8 cellular contexts compared by ENCODE assay signal in genomic region chr15:71730277-71731144, GRCh38.
DNase-seq lines count a peak whose midpoint lies in the region; ATAC-seq and TF ChIP-seq lines count a peak whose summit lies in the region.

No MANE protein-coding gene starts in this region.

- intact Hi-C loops in lower lobe of right lung (cut with DNase I), result no loop called here

- no peak overlapping the region for H3K4me3 Mint-ChIP-seq in type B pancreatic cell

- H3K27ac ChIP-seq in SK-N-MC (no peak overlapping the region), coronary artery (no peak overlapping the region), lower lobe of right lung (no peak overlapping the region)

- H3K36me3 Mint-ChIP-seq in type B pancreatic cell, result peaks cover 4% of the 10 kb centered on the region

- H3K27ac Mint-ChIP-seq in type B pancreatic cell, result no peak overlapping the region

- no peak overlapping the region for H3K9ac ChIP-seq in SK-N-MC (ENCODE audit: insufficient read length)

- peaks cover 11% of the 10 kb centered on the region for H3K4me1 Mint-ChIP-seq in type B pancreatic cell (ENCODE audit: unreplicated experiment)

- ATAC-seq in lower lobe of right lung (peak; percentile 83 to 88), HG03196 (IDR thresholded peaks at IDR 0.05; ENCODE audit: unreplicated experiment) (no peak)

- H3K4me3 ChIP-seq in SK-N-MC (no peak overlapping the region), coronary artery (no peak overlapping the region), lower lobe of right lung (no peak overlapping the region)

- H3K27me3 ChIP-seq in lower lobe of right lung (ENCODE audit: low read depth), result no peaks in the 10 kb centered on the region

- H3K4me1 ChIP-seq in lower lobe of right lung, result no peaks in the 10 kb centered on the region

- no peaks in the 10 kb centered on the region for H3K27me3 Mint-ChIP-seq in type B pancreatic cell

- H3K36me3 ChIP-seq in SK-N-MC (ENCODE audit: insufficient read depth, low read length) (no peaks in the 10 kb centered on the region), lower lobe of right lung (no peaks in the 10 kb centered on the region)

- no peaks in the 10 kb centered on the region for H3K9me3 Mint-ChIP-seq in type B pancreatic cell

- H3K9me3 ChIP-seq in SK-N-MC (ENCODE audit: low read depth, low read length) (no peaks in the 10 kb centered on the region), lower lobe of right lung (no peaks in the 10 kb centered on the region)

- peak; percentile 76 for TF ChIP-seq CTCF in coronary artery (IDR thresholded peaks at IDR 0.05)
- peak; percentile 69 for TF ChIP-seq CTCF in lower lobe of right lung (IDR thresholded peaks at IDR 0.05)
- TF ChIP-seq CTCF in type B pancreatic cell (conservative IDR thresholded peaks at IDR 0.05), result peak; percentile 83

- DNase-seq in activated T-cell treated with anti-CD3 and anti-CD28 coated beads for 24 hours (ENCODE audit: low read depth) (peak; percentile 6), activated T-cell treated with anti-CD3 and anti-CD28 coated beads for 4 hours (no peak), HuH-7.5 (ENCODE audit: low spot score) (peak; percentile 68), SK-N-MC (ENCODE audit: low read depth, low spot score) (peak; percentile 18), coronary artery (ENCODE audit: low spot score) (no peak), lower lobe of right lung (no peak), type B pancreatic cell (ENCODE audit: extremely low spot score, unreplicated experiment) (no peak)

Comparison
In these comparisons a context has a peak if more than half of its experiments do, and no peak if none do; other contexts are left out.
1. DNase-seq: peak in activated T-cell treated with anti-CD3 and anti-CD28 coated beads for 24 hours (single experiment), HuH-7.5 (single experiment) and SK-N-MC (single experiment); none in activated T-cell treated with anti-CD3 and anti-CD28 coated beads for 4 hours (single experiment), coronary artery (single experiment), lower lobe of right lung (single experiment) and type B pancreatic cell (single experiment).
2. Peak in every context shown above with its lines, with median percentiles within 50 percentile points of each other: CTCF ChIP-seq.